Comparison of ENCODE assay signal across 8 cellular contexts in the genomic region with DNA sequence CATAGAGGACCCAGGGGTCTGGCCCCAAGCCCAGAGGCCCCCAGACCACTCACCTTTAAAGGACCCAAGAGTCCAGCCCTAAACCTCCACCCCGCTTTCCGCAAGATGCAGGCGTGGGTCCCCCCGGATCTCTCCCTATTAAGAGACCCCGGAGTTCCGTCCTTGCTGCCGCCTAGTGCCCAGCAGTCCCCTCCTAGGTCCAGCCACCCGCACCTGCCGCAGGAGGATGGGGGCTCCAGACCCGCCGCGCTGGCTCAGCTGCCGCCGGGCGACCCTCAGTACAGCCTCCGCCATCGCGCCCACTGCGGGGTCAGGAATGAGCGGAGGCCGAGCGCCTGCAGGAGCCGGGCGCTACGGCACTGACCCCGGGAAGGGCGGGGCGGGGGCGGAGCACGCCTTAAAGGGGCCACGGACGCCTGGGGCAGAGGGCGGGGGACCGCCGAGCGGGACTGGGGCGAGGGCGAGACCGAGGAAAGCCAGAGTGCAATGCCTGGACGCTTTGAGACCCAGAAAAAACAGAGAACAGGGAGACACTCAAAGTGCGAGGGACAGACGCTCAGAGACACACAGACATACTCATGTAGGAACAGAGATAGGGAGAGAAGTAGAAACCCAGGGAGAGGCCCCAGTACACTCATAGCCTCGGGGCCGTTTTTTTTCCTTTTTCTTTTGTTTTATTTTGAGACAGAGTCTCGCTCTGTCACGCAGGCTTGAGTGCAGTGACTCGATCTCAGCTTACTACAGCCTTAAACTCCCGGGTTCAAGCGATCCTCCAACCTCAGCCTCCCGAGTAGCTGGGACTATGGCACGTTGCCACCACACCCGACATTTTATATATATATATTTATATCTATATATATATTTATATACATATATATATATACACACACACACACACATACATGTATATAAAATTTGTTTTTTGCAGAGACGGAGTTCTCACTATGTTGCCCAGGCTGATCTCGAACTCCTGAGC. TPM values are rescaled to one million over a fixed set of nuclear protein-coding genes. Genes with fewer than 3 reads are reported as not detected.
DNase-seq lines count a peak whose midpoint lies in the region; ATAC-seq and TF ChIP-seq lines count a peak whose summit lies in the region.

A gene with protein sequence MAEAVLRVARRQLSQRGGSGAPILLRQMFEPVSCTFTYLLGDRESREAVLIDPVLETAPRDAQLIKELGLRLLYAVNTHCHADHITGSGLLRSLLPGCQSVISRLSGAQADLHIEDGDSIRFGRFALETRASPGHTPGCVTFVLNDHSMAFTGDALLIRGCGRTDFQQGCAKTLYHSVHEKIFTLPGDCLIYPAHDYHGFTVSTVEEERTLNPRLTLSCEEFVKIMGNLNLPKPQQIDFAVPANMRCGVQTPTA (minus strand): TSS at position 318 of the 976 bp plus-strand sequence. CDS start 24 bp downstream, at position 294.

- peak; percentile 92 for TF ChIP-seq POLR2A in GM18951 (IDR thresholded peaks at IDR 0.05; ENCODE audit: extremely low read depth, insufficient read depth, insufficient read length)

- peak; percentile 60 for ATAC-seq in HG03521 (IDR thresholded peaks at IDR 0.05; ENCODE audit: unreplicated experiment)
- peak; percentile 79 for ATAC-seq in mucosa of descending colon

- H3K4me3 ChIP-seq in epithelial cell of proximal tubule (ENCODE audit: low read depth, low read length) (peak within 1 kb of the TSS; percentile 95), mucosa of descending colon (peak within 1 kb of the TSS; percentile 92)

- in situ Hi-C loops in ACHN (cut with HindIII; ENCODE audit: low pct_ligation_motif_present, low pct_unique_long_range_greater_than_20kb, low sequenced_read_pairs) (no loop called here), GM18951 (cut with MboI; ENCODE audit: low sequenced_read_pairs, unreplicated experiment) (no loop called here)

- no peaks in the 10 kb centered on the region for H3K9me3 ChIP-seq in mucosa of descending colon

- TF ChIP-seq CTCF in epithelial cell of proximal tubule (conservative IDR thresholded peaks at IDR 0.05; ENCODE audit: low read depth, low read length): no peak
- TF ChIP-seq CTCF in mucosa of descending colon (IDR thresholded peaks at IDR 0.05): no peak

- intact Hi-C loops in mucosa of descending colon (cut with DNase I, micrococcal nuclease): no loop called here

- peak; percentile 62 for DNase-seq in ACHN
- DNase-seq in OCI-M2 (lab: John Stamatoyannopoulos, UW; ENCODE audit: unreplicated experiment): peak; percentile 38
- DNase-seq in activated T-cell treated with anti-CD3 and anti-CD28 coated beads for 48 hours (ENCODE audit: low read depth): peak; percentile 79
- DNase-seq in epithelial cell of proximal tubule (ENCODE audit: low read depth): no peak
- peak; percentile 92 to 94 (median 93) for DNase-seq in mucosa of descending colon
- peak; percentile 41 to 50 for DNase-seq in stimulated activated CD8-positive, alpha-beta memory T cell treated with anti-CD3 and anti-CD28 coated beads, Interleukin-7, amount 100 ng/mL, for 1 hour (ENCODE audit: low read depth in 2 of 2)

- peaks cover 50% of the 10 kb centered on the region for H3K4me1 ChIP-seq in mucosa of descending colon (ENCODE audit: low read depth)

- H3K36me3 ChIP-seq in mucosa of descending colon (ENCODE audit: low read depth): no peaks in the 10 kb centered on the region

RNA-seq across cellular contexts. Expression of the gene that starts here (rescaled TPM):
- 55.9 and 76.0 TPM in 2 replicates for total RNA-seq in epithelial cell of proximal tubule
- total RNA-seq in mucosa of descending colon: 100 to 1,000 TPM; 235 to 713 (median 450) TPM
